In the genomic region with DNA sequence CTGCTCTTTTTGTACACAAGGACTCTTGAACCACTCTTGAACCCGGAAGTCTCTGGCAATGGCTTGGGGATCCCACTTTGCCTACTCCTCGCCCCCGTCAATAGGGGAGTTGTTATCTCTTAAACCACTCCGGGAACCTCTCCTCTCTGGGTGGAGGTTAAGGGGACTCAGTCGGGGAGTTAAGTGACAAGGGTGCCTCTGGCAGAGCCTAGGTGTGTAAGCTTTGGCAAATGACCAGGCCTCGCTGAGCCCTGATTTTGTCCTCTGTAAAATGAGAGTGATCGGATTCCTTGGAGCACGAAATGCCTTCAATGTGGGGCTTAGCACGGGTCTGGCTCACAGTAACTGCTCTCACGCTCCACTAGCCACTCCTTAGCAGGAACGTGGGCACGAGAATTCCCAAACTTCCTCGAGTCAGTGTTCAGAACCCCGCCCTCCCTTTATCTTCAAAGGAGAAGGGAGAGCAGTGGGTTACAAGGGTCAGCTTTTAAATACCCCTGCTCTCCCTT, we compare ENCODE assay signal across 1 cellular context.
TF ChIP-seq lines count a peak whose summit lies in the region.

No MANE protein-coding gene starts in this region.

TF ChIP-seq in IMR-90, 13 proteins besides CTCF, POLR2A, EP300 and RAD21 (continued from another document):
- TF ChIP-seq RFX5 (IDR thresholded peaks at IDR 0.05; ENCODE audit: low read depth, low read length) = no peak
- TF ChIP-seq SMC3 (IDR thresholded peaks at IDR 0.05; ENCODE audit: low read depth, low read length) = no peak
- no peak for TF ChIP-seq CEBPB (IDR thresholded peaks at IDR 0.05; ENCODE audit: low read depth, low read length)
- TF ChIP-seq MXI1 (IDR thresholded peaks at IDR 0.05; ENCODE audit: borderline replicate concordance, low read depth, low read length) = no peak
- TF ChIP-seq, protein P1, sequence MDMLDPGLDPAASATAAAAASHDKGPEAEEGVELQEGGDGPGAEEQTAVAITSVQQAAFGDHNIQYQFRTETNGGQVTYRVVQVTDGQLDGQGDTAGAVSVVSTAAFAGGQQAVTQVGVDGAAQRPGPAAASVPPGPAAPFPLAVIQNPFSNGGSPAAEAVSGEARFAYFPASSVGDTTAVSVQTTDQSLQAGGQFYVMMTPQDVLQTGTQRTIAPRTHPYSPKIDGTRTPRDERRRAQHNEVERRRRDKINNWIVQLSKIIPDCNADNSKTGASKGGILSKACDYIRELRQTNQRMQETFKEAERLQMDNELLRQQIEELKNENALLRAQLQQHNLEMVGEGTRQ (IDR thresholded peaks at IDR 0.05; ENCODE audit: low read depth, low read length) = no peak
- TF ChIP-seq, protein P2, sequence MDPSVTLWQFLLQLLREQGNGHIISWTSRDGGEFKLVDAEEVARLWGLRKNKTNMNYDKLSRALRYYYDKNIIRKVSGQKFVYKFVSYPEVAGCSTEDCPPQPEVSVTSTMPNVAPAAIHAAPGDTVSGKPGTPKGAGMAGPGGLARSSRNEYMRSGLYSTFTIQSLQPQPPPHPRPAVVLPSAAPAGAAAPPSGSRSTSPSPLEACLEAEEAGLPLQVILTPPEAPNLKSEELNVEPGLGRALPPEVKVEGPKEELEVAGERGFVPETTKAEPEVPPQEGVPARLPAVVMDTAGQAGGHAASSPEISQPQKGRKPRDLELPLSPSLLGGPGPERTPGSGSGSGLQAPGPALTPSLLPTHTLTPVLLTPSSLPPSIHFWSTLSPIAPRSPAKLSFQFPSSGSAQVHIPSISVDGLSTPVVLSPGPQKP (IDR thresholded peaks at IDR 0.05; ENCODE audit: borderline replicate concordance, low read depth, low read length) = no peak
- no peak for TF ChIP-seq BHLHE40 (IDR thresholded peaks at IDR 0.05; ENCODE audit: low read depth, low read length)
- no peak for TF ChIP-seq MAFK (IDR thresholded peaks at IDR 0.05; ENCODE audit: low read depth, low read length)
- TF ChIP-seq FOS (IDR thresholded peaks at IDR 0.05; ENCODE audit: low read depth, low read length) = no peak
